22 cellular contexts compared by ENCODE assay signal in genomic region chr16:20026673-20027072, GRCh38.
"Had no signal": no experiment of that assay in that cellular context is flagged by ENCODE, and none has a peak within 500 bp of the region (broad histone marks: within the 10 kb centered on the region; RNA-seq: fewer than 3 reads in every experiment).

No MANE protein-coding gene starts in this region.

- ATAC-seq: stimulated activated effector memory CD8-positive, alpha-beta T cell treated with anti-CD3 and anti-CD28 coated beads, Interleukin-12 subunit alpha, Interleukin-12 subunit beta, amount 100 ng/mL, for 72 hours; stimulated activated memory B cell treated with anti-CD40 and anti-IgM and Interleukin-4, amounts not matched to agents 10 μg/mL and 1 μg/mL and 100 μg/mL, for 72 hours; stimulated activated naive B cell treated with anti-CD40 and anti-IgM and Interleukin-4, amounts not matched to agents 10 μg/mL and 1 μg/mL and 100 μg/mL, for 72 hours; stimulated activated naive CD8-positive, alpha-beta T cell treated with anti-CD3 and anti-CD28 coated beads, Interleukin-15, amount 100 ng/mL, for 72 hours; stimulated activated naive CD8-positive, alpha-beta T cell treated with anti-CD3 and anti-CD28 coated beads, Interleukin-15, Interleukin-2, amounts not matched to agents 100 U/mL and 50 U/mL, for 24 hours; upper lobe of right lung had no signal

- DNase-seq: stimulated activated CD4-positive, alpha-beta T cell treated with anti-CD3 and anti-CD28 coated beads, Interleukin-2, amount 100 ng/mL, for 48 hours; stimulated activated CD4-positive, alpha-beta T cell treated with anti-CD3 and anti-CD28 coated beads, Interleukin-4, amount 100 ng/mL, for 1 hour; stimulated activated CD4-positive, alpha-beta T cell treated with anti-CD3 and anti-CD28 coated beads, Interleukin-4, amount 100 ng/mL, for 24 hours; stimulated activated CD4-positive, alpha-beta T cell treated with anti-CD3 and anti-CD28 coated beads, Interleukin-4, amount 100 ng/mL, for 4 hours; stimulated activated CD8-positive, alpha-beta memory T cell treated with anti-CD3 and anti-CD28 coated beads, Interleukin-4, amount 100 ng/mL, for 48 hours; stimulated activated naive B cell treated with anti-CD40 and anti-IgM and Interleukin-4, amounts not matched to agents 10 μg/mL and 1 μg/mL and 100 μg/mL, for 72 hours; stimulated activated naive CD4-positive, alpha-beta T cell; stimulated activated naive CD4-positive, alpha-beta T cell treated with Interleukin-2 at 50 U/mL for 16 hours; stimulated activated naive CD8-positive, alpha-beta T cell treated with anti-CD3 and anti-CD28 coated beads, Interleukin-15, amount 100 ng/mL, for 72 hours; stimulated activated naive CD8-positive, alpha-beta T cell treated with anti-CD3 and anti-CD28 coated beads, Interleukin-15, Interleukin-2, amounts not matched to agents 100 U/mL and 50 U/mL, for 24 hours; stomach; substantia nigra; testis; thyroid gland; tibial artery; transverse colon; trophoblast cell; upper lobe of left lung; upper lobe of right lung; uterus had no signal
